12 cellular contexts compared by ENCODE assay signal in genomic region chr4:101102114-101102752, GRCh38.
A peak's percentile ranks its signal among the peaks of the same experiment; 100 is the strongest.
DNase-seq lines count a peak whose midpoint lies in the region; ATAC-seq, FAIRE-seq and TF ChIP-seq lines count a peak whose summit lies in the region.
"Had no signal": no experiment of that assay in that cellular context is flagged by ENCODE, and none has a peak within 500 bp of the region (broad histone marks: within the 10 kb centered on the region; RNA-seq: fewer than 3 reads in every experiment).

No MANE protein-coding gene starts in this region.

- H3K9ac ChIP-seq in kidney (ENCODE audit: low read length in 2 of 2): no peak overlapping the region

- H3K4me1 ChIP-seq in kidney (ENCODE audit: control insufficient read depth in 1 of 2, insufficient read depth in 1 of 2, low read depth in 1 of 2, low read length in 2 of 2): peaks cover 13 to 18% of the 10 kb centered on the region in 2 donors

- DNase-seq in natural killer cell (no peak), astrocyte of the hippocampus (ENCODE audit: low read depth, low spot score) (peak; percentile 77), kidney (peak; percentile 66), cerebellar nuclear complex (lab: John Stamatoyannopoulos, UW) (no peak), NCI-H1436 treated with DMSO at 0.1 percent for 48 hours (lab: John Stamatoyannopoulos, UW) (no peak)
- no peak for DNase-seq in natural killer cell treated with Interleukin-12 subunit alpha and Interleukin-12 subunit beta and Interleukin-15 and Interleukin-18, amount 100 ng/mL, for 72 hours (ENCODE audit: low spot score)
- DNase-seq: CD4-positive, CD25-positive, alpha-beta regulatory T cell had no signal

- no peaks in the 10 kb centered on the region for H3K27me3 Mint-ChIP-seq in natural killer cell (ENCODE audit: low read depth in 2 of 2)
- no peaks in the 10 kb centered on the region for H3K27me3 Mint-ChIP-seq in natural killer cell treated with Interleukin-12 subunit alpha and Interleukin-12 subunit beta and Interleukin-15 and Interleukin-18, amount 100 ng/mL, for 72 hours
- H3K27me3 Mint-ChIP-seq: CD4-positive, CD25-positive, alpha-beta regulatory T cell; central memory CD8-positive, alpha-beta T cell had no signal

- no peak overlapping the region for H3K4me3 Mint-ChIP-seq in natural killer cell
- no peak overlapping the region for H3K4me3 Mint-ChIP-seq in natural killer cell treated with Interleukin-12 subunit alpha and Interleukin-12 subunit beta and Interleukin-15 and Interleukin-18, amount 100 ng/mL, for 72 hours
- H3K4me3 Mint-ChIP-seq: CD4-positive, CD25-positive, alpha-beta regulatory T cell; central memory CD8-positive, alpha-beta T cell; neural crest cell had no signal

- no peak for FAIRE-seq in kidney (lab: Jason Lieb, UNC)

- no peaks in the 10 kb centered on the region for H3K36me3 ChIP-seq in kidney (ENCODE audit: control insufficient read depth in 1 of 2, insufficient read depth in 2 of 2, low read length in 2 of 2)
- H3K36me3 ChIP-seq: suprapubic skin had no signal

- no peak overlapping the region for H3K4me3 ChIP-seq in kidney (ENCODE audit: low read length in 2 of 2)
- H3K4me3 ChIP-seq: suprapubic skin had no signal

- no peaks in the 10 kb centered on the region for H3K36me3 Mint-ChIP-seq in natural killer cell
- peaks cover 6% of the 10 kb centered on the region for H3K36me3 Mint-ChIP-seq in natural killer cell treated with Interleukin-12 subunit alpha and Interleukin-12 subunit beta and Interleukin-15 and Interleukin-18, amount 100 ng/mL, for 72 hours

- H3K27ac ChIP-seq in kidney (ENCODE audit: low read depth in 2 of 2, low read length in 2 of 2): no peak overlapping the region
- H3K27ac ChIP-seq: suprapubic skin had no signal

- intact Hi-C loops in natural killer cell (cut with micrococcal nuclease) (no loop called here), kidney (cut with DNase I) (no loop called here)

- ATAC-seq in natural killer cell (no peak), HG02852 (IDR thresholded peaks at IDR 0.05; ENCODE audit: unreplicated experiment) (no peak), GM21360 (IDR thresholded peaks at IDR 0.05; ENCODE audit: unreplicated experiment) (no peak)
- no peak for ATAC-seq in natural killer cell treated with Interleukin-12 subunit alpha and Interleukin-12 subunit beta and Interleukin-15 and Interleukin-18, amount 100 ng/mL, for 72 hours

- H3K9me3 ChIP-seq in kidney (ENCODE audit: control insufficient read depth in 1 of 2, low read length in 2 of 2): no peaks in the 10 kb centered on the region
- H3K9me3 ChIP-seq: suprapubic skin had no signal

- H3K4me1 Mint-ChIP-seq in natural killer cell: peaks cover 39 to 43% of the 10 kb centered on the region in 2 donors
- H3K4me1 Mint-ChIP-seq in natural killer cell treated with Interleukin-12 subunit alpha and Interleukin-12 subunit beta and Interleukin-15 and Interleukin-18, amount 100 ng/mL, for 72 hours (ENCODE audit: low read depth in 2 of 2): peaks cover 28 to 34% of the 10 kb centered on the region in 2 donors

- TF ChIP-seq CTCF in natural killer cell (IDR thresholded peaks at IDR 0.05) (no peak), kidney (IDR thresholded peaks at IDR 0.05; ENCODE audit: borderline replicate concordance, extremely low read depth, insufficient read depth) (no peak)

- H3K27ac Mint-ChIP-seq in natural killer cell: peak overlapping the region; percentile 33 to 65
- H3K27ac Mint-ChIP-seq in natural killer cell treated with Interleukin-12 subunit alpha and Interleukin-12 subunit beta and Interleukin-15 and Interleukin-18, amount 100 ng/mL, for 72 hours: peak overlapping the region in 1 of 2 donors; percentile 79

- no peaks in the 10 kb centered on the region for H3K9me3 Mint-ChIP-seq in natural killer cell
- no peaks in the 10 kb centered on the region for H3K9me3 Mint-ChIP-seq in natural killer cell treated with Interleukin-12 subunit alpha and Interleukin-12 subunit beta and Interleukin-15 and Interleukin-18, amount 100 ng/mL, for 72 hours
- H3K9me3 Mint-ChIP-seq: CD4-positive, CD25-positive, alpha-beta regulatory T cell; central memory CD8-positive, alpha-beta T cell; neural crest cell had no signal

Comparison
In these comparisons a context has a peak if more than half of its experiments do, and no peak if none do; other contexts are left out.
1. DNase-seq: peak in astrocyte of the hippocampus (single experiment) and kidney (single experiment); none in natural killer cell (single experiment), natural killer cell treated with Interleukin-12 subunit alpha and Interleukin-12 subunit beta and Interleukin-15 and Interleukin-18, amount 100 ng/mL, for 72 hours (single experiment), cerebellar nuclear complex (0 of 2) and NCI-H1436 treated with DMSO at 0.1 percent for 48 hours (single experiment).